ENCODE assay signal across 1 cellular context in genomic region chr2:28620801-28621171, GRCh38.
TF ChIP-seq lines count a peak whose summit lies in the region.

No MANE protein-coding gene starts in this region.

TF ChIP-seq in SK-N-SH, 30 proteins besides CTCF, POLR2A, EP300 and RAD21 (continued from another document):
- TF ChIP-seq PBX3 (IDR thresholded peaks at IDR 0.05) = no peak
- no peak for TF ChIP-seq ZBTB33 (IDR thresholded peaks at IDR 0.05; ENCODE audit: borderline replicate concordance, low read depth)
- TF ChIP-seq SIN3A (IDR thresholded peaks at IDR 0.05; ENCODE audit: borderline replicate concordance, low read depth, low read length) = no peak
- TF ChIP-seq CHD2 (IDR thresholded peaks at IDR 0.05; ENCODE audit: low read length, partially characterized antibody) = no peak
- no peak for TF ChIP-seq RXRA (IDR thresholded peaks at IDR 0.05; ENCODE audit: borderline replicate concordance, low read depth)
- no peak for TF ChIP-seq ELF1 (IDR thresholded peaks at IDR 0.05)
- TF ChIP-seq YY1 (IDR thresholded peaks at IDR 0.05; ENCODE audit: low read depth) = no peak
- TF ChIP-seq EZH2phosphoT487 (IDR thresholded peaks at IDR 0.05; ENCODE audit: borderline replicate concordance, low read depth) = no peak
- no peak for TF ChIP-seq USF2 (IDR thresholded peaks at IDR 0.05; ENCODE audit: borderline replicate concordance, low read depth, low read length)
- TF ChIP-seq FOXM1 (IDR thresholded peaks at IDR 0.05; ENCODE audit: low read depth) = no peak
